ENCODE assay signal across 1 cellular context in genomic region chr11:62850911-62851806, GRCh38.
A peak's percentile ranks its signal among the peaks of the same experiment; 100 is the strongest.
TF ChIP-seq lines count a peak whose summit lies in the region.

No MANE protein-coding gene starts in this region.

TF ChIP-seq in HepG2, 621 proteins besides CTCF, POLR2A, EP300 and RAD21 (continued from another document):
- TF ChIP-seq HMGA1 (CRISPR knock-in tag; conservative IDR thresholded peaks at IDR 0.05) (no peak), ZBTB10 (CRISPR knock-in tag; IDR thresholded peaks at IDR 0.05; ENCODE audit: borderline replicate concordance) (no peak), NONO (IDR thresholded peaks at IDR 0.05) (no peak), NONO (CRISPR knock-in tag; conservative IDR thresholded peaks at IDR 0.05) (peak; percentile 64), ZNF143 (CRISPR knock-in tag; IDR thresholded peaks at IDR 0.05) (0 out of 2 replicates have a peak, but pooled peaks have one; percentile 14), HDAC2 (CRISPR knock-in tag; IDR thresholded peaks at IDR 0.05) (no peak)
